Comparison of ENCODE assay signal across 25 cellular contexts in the genomic region with DNA sequence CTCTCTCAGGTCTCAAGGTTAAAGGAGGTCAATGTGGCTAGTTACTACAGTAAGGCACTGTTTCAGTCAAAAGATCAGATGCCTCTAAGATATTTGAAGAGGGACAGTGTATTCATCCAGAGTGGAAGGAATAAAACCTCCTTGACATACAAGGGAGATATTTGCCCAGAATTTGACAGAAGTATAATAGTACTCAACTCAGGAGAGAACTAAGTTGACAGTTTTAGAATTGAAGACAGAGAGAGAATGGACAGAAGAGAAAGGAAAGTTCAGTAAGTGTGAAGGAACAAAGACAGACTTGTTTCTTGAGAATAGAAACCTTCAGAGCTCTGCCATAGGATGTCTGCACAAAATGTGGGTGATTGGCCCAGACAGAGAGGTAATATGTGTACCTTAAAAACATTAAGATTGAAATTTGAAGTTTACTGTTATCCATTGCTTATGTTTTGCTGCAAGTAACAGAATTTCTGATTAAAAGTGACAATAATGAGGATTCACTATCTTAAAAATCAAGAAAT.
DNase-seq lines count a peak whose midpoint lies in the region; ATAC-seq and TF ChIP-seq lines count a peak whose summit lies in the region.
"Had no signal": no experiment of that assay in that cellular context is flagged by ENCODE, and none has a peak within 500 bp of the region (broad histone marks: within the 10 kb centered on the region; RNA-seq: fewer than 3 reads in every experiment).

No MANE protein-coding gene starts in this region.

- TF ChIP-seq CTCF in endodermal cell (conservative IDR thresholded peaks at IDR 0.05), result no peak
- no peak for TF ChIP-seq CTCF in mucosa of descending colon (IDR thresholded peaks at IDR 0.05)

- ATAC-seq in GM18861 (IDR thresholded peaks at IDR 0.05; ENCODE audit: unreplicated experiment) (peak; percentile 28), GM21526 (IDR thresholded peaks at IDR 0.05; ENCODE audit: low FRiP score, unreplicated experiment) (peak; percentile 45), HG03159 (IDR thresholded peaks at IDR 0.05; ENCODE audit: unreplicated experiment) (peak; percentile 22), mucosa of descending colon (no peak)
- ATAC-seq: CD8-positive, alpha-beta T cell; heart right ventricle; sciatic nerve; stimulated activated naive B cell treated with anti-CD40 and anti-IgM and Interleukin-4, amounts not matched to agents 10 μg/mL and 1 μg/mL and 100 μg/mL, for 72 hours; T-helper 17 cell had no signal

- H3K36me3 Mint-ChIP-seq in endodermal cell (ENCODE audit: low read depth), result peaks cover 6% of the 10 kb centered on the region
- H3K36me3 Mint-ChIP-seq: CD8-positive, alpha-beta T cell; stimulated activated naive B cell treated with anti-CD40 and anti-IgM and Interleukin-4, amounts not matched to agents 10 μg/mL and 1 μg/mL and 100 μg/mL, for 72 hours had no signal

- DNase-seq in endodermal cell (no peak), 8988T (no peak), mucosa of descending colon (no peak), mesenteric fat pad (ENCODE audit: low spot score) (no peak)
- no peak for DNase-seq in activated effector memory CD4-positive, alpha-beta T cell treated with anti-CD3 and anti-CD28 coated beads, Interleukin-2, amount 50 U/mL, for 16 hours
- DNase-seq: activated CD4-positive, alpha-beta T cell treated with anti-CD3 and anti-CD28 coated beads, Interleukin-2, amount 50 U/mL, for 1 hour; activated CD8-positive, alpha-beta memory T cell treated with anti-CD3 and anti-CD28 coated beads, Interleukin-2, amount 50 U/mL, for 48 hours; activated gamma-delta T cell; adrenal gland; CD8-positive, alpha-beta T cell; cortex of kidney; heart right ventricle; immature natural killer cell; NCI-H1417 treated with DMSO at 0.1 percent for 48 hours; NCI-H69; occipital lobe; SIG-M5; stimulated activated naive B cell treated with anti-CD40 and anti-IgM and Interleukin-4, amounts not matched to agents 10 μg/mL and 1 μg/mL and 100 μg/mL, for 72 hours; T-helper 17 cell; tibial artery had no signal

- H3K9me3 ChIP-seq in endodermal cell (ENCODE audit: control insufficient read depth, low read length) (peaks cover 9% of the 10 kb centered on the region), mucosa of descending colon (no peaks in the 10 kb centered on the region)
- H3K9me3 ChIP-seq: adrenal gland, tibial artery had no signal

- no peak overlapping the region for H3K4me3 Mint-ChIP-seq in endodermal cell
- H3K4me3 Mint-ChIP-seq: CD8-positive, alpha-beta T cell; immature natural killer cell; stimulated activated naive B cell treated with anti-CD40 and anti-IgM and Interleukin-4, amounts not matched to agents 10 μg/mL and 1 μg/mL and 100 μg/mL, for 72 hours; T-helper 17 cell had no signal

- intact Hi-C loops in mucosa of descending colon (cut with DNase I, micrococcal nuclease), result no loop called here

- H3K27me3 ChIP-seq in endodermal cell (ENCODE audit: control insufficient read depth, insufficient read depth, low read length, poor library complexity, severe bottlenecking), result no peaks in the 10 kb centered on the region
- H3K27me3 ChIP-seq: adrenal gland, heart right ventricle, tibial artery had no signal

- no peaks in the 10 kb centered on the region for H3K27me3 Mint-ChIP-seq in endodermal cell (ENCODE audit: insufficient read depth)
- H3K27me3 Mint-ChIP-seq: stimulated activated naive B cell treated with anti-CD40 and anti-IgM and Interleukin-4, amounts not matched to agents 10 μg/mL and 1 μg/mL and 100 μg/mL, for 72 hours; T-helper 17 cell had no signal

- no peak overlapping the region for H3K9ac ChIP-seq in endodermal cell (ENCODE audit: extremely low read depth, low read length, poor library complexity, severe bottlenecking)

- H3K27ac ChIP-seq in endodermal cell (ENCODE audit: low read depth, low read length), result peak overlapping the region; percentile 0
- H3K27ac ChIP-seq: adrenal gland, heart right ventricle, tibial artery, VCaP had no signal

- H3K4me3 ChIP-seq in endodermal cell (ENCODE audit: low read length), result no peak overlapping the region
- no peak overlapping the region for H3K4me3 ChIP-seq in mucosa of descending colon
- H3K4me3 ChIP-seq: adrenal gland, heart right ventricle, tibial artery had no signal

- peaks cover 21% of the 10 kb centered on the region for H3K4me1 Mint-ChIP-seq in endodermal cell
- H3K4me1 Mint-ChIP-seq: immature natural killer cell; stimulated activated naive B cell treated with anti-CD40 and anti-IgM and Interleukin-4, amounts not matched to agents 10 μg/mL and 1 μg/mL and 100 μg/mL, for 72 hours; T-helper 17 cell had no signal

- no peak overlapping the region for H3K27ac Mint-ChIP-seq in endodermal cell
- H3K27ac Mint-ChIP-seq: CD8-positive, alpha-beta T cell; immature natural killer cell; stimulated activated naive B cell treated with anti-CD40 and anti-IgM and Interleukin-4, amounts not matched to agents 10 μg/mL and 1 μg/mL and 100 μg/mL, for 72 hours; T-helper 17 cell had no signal

- H3K36me3 ChIP-seq in endodermal cell (ENCODE audit: control insufficient read depth, insufficient read depth, low read length), result peaks cover 4% of the 10 kb centered on the region
- no peaks in the 10 kb centered on the region for H3K36me3 ChIP-seq in mucosa of descending colon (ENCODE audit: low read depth)
- H3K36me3 ChIP-seq: adrenal gland, heart right ventricle, tibial artery had no signal

- H3K4me1 ChIP-seq in endodermal cell (ENCODE audit: control insufficient read depth, insufficient read depth, low read length) (peaks cover 5% of the 10 kb centered on the region), mucosa of descending colon (ENCODE audit: low read depth) (no peaks in the 10 kb centered on the region)
- H3K4me1 ChIP-seq: adrenal gland, heart right ventricle, tibial artery had no signal

- peaks cover 17% of the 10 kb centered on the region for H3K9me3 Mint-ChIP-seq in endodermal cell
